In genomic region chr10:87691515-87692070, GRCh38 we compare ENCODE assay signal across 18 cellular contexts. TPM values are rescaled to one million over a fixed set of nuclear protein-coding genes. Genes with fewer than 3 reads are reported as not detected.
DNase-seq lines count a peak whose midpoint lies in the region; ATAC-seq, FAIRE-seq and TF ChIP-seq lines count a peak whose summit lies in the region.
"Had no signal": no experiment of that assay in that cellular context is flagged by ENCODE, and none has a peak within 500 bp of the region (broad histone marks: within the 10 kb centered on the region; RNA-seq: fewer than 3 reads in every experiment).

No MANE protein-coding gene starts in this region.

- WGBS in mammary epithelial cell (ENCODE audit: low coverage, missing lambda C conversion rate), result 100% methylated on average over 2 of the region's 3 CpGs
- no CpG with 5 or more reads among the region's 3 CpGs for WGBS in mesendoderm (ENCODE audit: extremely low coverage, insufficient coverage, low lambda C conversion rate)

- H3K36me3 Mint-ChIP-seq in activated T-helper 2 cell treated with anti-CD3 and anti-CD28 coated beads, Interferon-gamma antibody, Interleukin-2, Interleukin-4, amounts not matched to agents 10 μg/mL and 5 μg/mL and 100 μg/mL, durations not matched to agents 14 hours and 24 hours and 36 hours (ENCODE audit: low read depth), result no peaks in the 10 kb centered on the region
- H3K36me3 Mint-ChIP-seq: activated naive CD8-positive, alpha-beta T cell treated with anti-CD3 and anti-CD28 coated beads, Interleukin-2, amount 10 ng/mL, durations not matched to agents 7 days and 5 days; CD4-positive, CD25-positive, alpha-beta regulatory T cell; neural progenitor cell had no signal

- H3K36me3 ChIP-seq in Loucy (ENCODE audit: insufficient read depth, low read length) (no peaks in the 10 kb centered on the region), mammary epithelial cell (ENCODE audit: insufficient read depth, low read length) (no peaks in the 10 kb centered on the region), mesendoderm (ENCODE audit: control insufficient read depth, insufficient read depth, low read length) (no peaks in the 10 kb centered on the region)
- H3K36me3 ChIP-seq: colonic mucosa, neural progenitor cell had no signal

- H3K4me3 ChIP-seq in Loucy (ENCODE audit: low read length, poor library complexity, severe bottlenecking), result no peak overlapping the region
- no peak overlapping the region for H3K4me3 ChIP-seq in mammary epithelial cell (replicated peaks in 1 of 3; ENCODE audit: insufficient read depth in 1 of 3, low read depth in 2 of 3, low read length in 3 of 3)
- H3K4me3 ChIP-seq in mesendoderm (ENCODE audit: low read length), result no peak overlapping the region
- H3K4me3 ChIP-seq: colonic mucosa, neural progenitor cell had no signal

- H3K23ac ChIP-seq in mesendoderm (ENCODE audit: low read length), result no peak overlapping the region

- H3K4me1 ChIP-seq in Loucy (ENCODE audit: insufficient read depth, low read length, poor library complexity, severe bottlenecking), result peaks cover 26% of the 10 kb centered on the region
- peaks cover 12% of the 10 kb centered on the region for H3K4me1 ChIP-seq in mammary epithelial cell (ENCODE audit: insufficient read depth, low read length)
- no peaks in the 10 kb centered on the region for H3K4me1 ChIP-seq in mesendoderm (ENCODE audit: control insufficient read depth, low read depth, low read length)
- H3K4me1 ChIP-seq: neural progenitor cell had no signal

- H3K79me2 ChIP-seq in Loucy (ENCODE audit: insufficient read depth, low read length) (no peaks in the 10 kb centered on the region), mammary epithelial cell (ENCODE audit: insufficient read depth, low read length) (no peaks in the 10 kb centered on the region), mesendoderm (ENCODE audit: control insufficient read depth, insufficient read depth, low read length) (no peaks in the 10 kb centered on the region)

- H2BK5ac ChIP-seq in mesendoderm (ENCODE audit: low read length), result no peak overlapping the region

- H3F3A ChIP-seq in Loucy (ENCODE audit: low read depth), result no peaks in the 10 kb centered on the region

- H3K79me1 ChIP-seq in mesendoderm (ENCODE audit: low read length), result no peaks in the 10 kb centered on the region

- CTCF ChIA-PET in mammary epithelial cell (lab: Charles Lee; ENCODE audit: low non-redundant PET), result no interaction called here

- H4K8ac ChIP-seq in mesendoderm (ENCODE audit: low read depth, low read length), result no peak overlapping the region

- intact Hi-C loops in mammary epithelial cell (cut with micrococcal nuclease), result no loop called here
- intact Hi-C loops in activated T-helper 2 cell treated with anti-CD3 and anti-CD28 coated beads, Interferon-gamma antibody, Interleukin-2, Interleukin-4, amounts not matched to agents 10 μg/mL and 5 μg/mL and 100 μg/mL, durations not matched to agents 14 hours and 24 hours and 36 hours (cut with micrococcal nuclease), result no loop called here

- no peaks in the 10 kb centered on the region for H4K20me1 ChIP-seq in Loucy (ENCODE audit: insufficient read depth, low read length, poor library complexity, severe bottlenecking)
- no peaks in the 10 kb centered on the region for H4K20me1 ChIP-seq in mammary epithelial cell (ENCODE audit: insufficient read depth, low read length)

- no peak overlapping the region for H2BK15ac ChIP-seq in mesendoderm (replicated peaks; ENCODE audit: low read depth)

- H3K27me3 ChIP-seq in Loucy (ENCODE audit: insufficient read depth, low read length, poor library complexity, severe bottlenecking) (no peaks in the 10 kb centered on the region), mammary epithelial cell (ENCODE audit: insufficient read depth, low read length) (no peaks in the 10 kb centered on the region), mesendoderm (ENCODE audit: insufficient read depth, low read length, poor library complexity) (no peaks in the 10 kb centered on the region)
- H3K27me3 ChIP-seq: colonic mucosa, neural progenitor cell had no signal

- no TSS peak for BruUV-seq in mammary epithelial cell (replicated peaks; lab: Mats Ljungman, UMichigan)

- H2AFZ ChIP-seq in Loucy (ENCODE audit: low read length), result no peak overlapping the region
- peak overlapping the region; percentile 49 for H2AFZ ChIP-seq in mammary epithelial cell (ENCODE audit: low read depth, low read length)
- H2AFZ ChIP-seq: neural progenitor cell had no signal

- H3K4me2 ChIP-seq in Loucy (ENCODE audit: low read depth, low read length, poor library complexity, severe bottlenecking) (peak overlapping the region; percentile 29), mammary epithelial cell (ENCODE audit: insufficient read depth, low read depth, low read length) (no peak overlapping the region), mesendoderm (ENCODE audit: low read length) (no peak overlapping the region)
- H3K4me2 ChIP-seq: neural progenitor cell had no signal

- H3K9me2 ChIP-seq in Loucy (replicated peaks; ENCODE audit: low read depth, low read length), result no peaks in the 10 kb centered on the region

- H3K9me3 ChIP-seq in Loucy (ENCODE audit: insufficient read depth, low read depth, low read length) (no peaks in the 10 kb centered on the region), mammary epithelial cell (replicated peaks; ENCODE audit: insufficient read depth, low read length) (no peaks in the 10 kb centered on the region)
- H3K9me3 ChIP-seq: colonic mucosa had no signal

- H4K5ac ChIP-seq in mesendoderm (ENCODE audit: low read length), result no peak overlapping the region

- no peak overlapping the region for H2AK5ac ChIP-seq in mesendoderm (ENCODE audit: low read length)

- H3K27ac ChIP-seq in mammary epithelial cell (ENCODE audit: insufficient read depth, low read depth, low read length), result no peak overlapping the region
- no peak overlapping the region for H3K27ac ChIP-seq in mesendoderm (ENCODE audit: low read depth, low read length)
- H3K27ac ChIP-seq: colonic mucosa, neural progenitor cell had no signal

- ATAC-seq in GM21529 (IDR thresholded peaks at IDR 0.05; ENCODE audit: unreplicated experiment), result no peak
- ATAC-seq: left cardiac atrium had no signal

- in situ Hi-C loops in mammary epithelial cell (cut with MboI; ENCODE audit: low sequenced_read_pairs in 2 of 2), result no loop called here

- no peak overlapping the region for H3K56ac ChIP-seq in mesendoderm (ENCODE audit: low read length)

- H3K4me1 Mint-ChIP-seq in activated T-helper 2 cell treated with anti-CD3 and anti-CD28 coated beads, Interferon-gamma antibody, Interleukin-2, Interleukin-4, amounts not matched to agents 10 μg/mL and 5 μg/mL and 100 μg/mL, durations not matched to agents 14 hours and 24 hours and 36 hours (ENCODE audit: low read depth), result no peaks in the 10 kb centered on the region
- H3K4me1 Mint-ChIP-seq: activated naive CD8-positive, alpha-beta T cell treated with anti-CD3 and anti-CD28 coated beads, Interleukin-2, amount 10 ng/mL, durations not matched to agents 7 days and 5 days; CD4-positive, CD25-positive, alpha-beta regulatory T cell; neural progenitor cell had no signal

- H3K4ac ChIP-seq in mesendoderm (ENCODE audit: low read depth, low read length), result no peak overlapping the region

- peaks cover 12% of the 10 kb centered on the region for H3K27me3 Mint-ChIP-seq in activated T-helper 2 cell treated with anti-CD3 and anti-CD28 coated beads, Interferon-gamma antibody, Interleukin-2, Interleukin-4, amounts not matched to agents 10 μg/mL and 5 μg/mL and 100 μg/mL, durations not matched to agents 14 hours and 24 hours and 36 hours (ENCODE audit: low read depth)

- no peak for DNase-seq in GM12891 (ENCODE audit: insufficient read length, low spot score)
- peak; percentile 59 for DNase-seq in mammary epithelial cell
- peak; percentile 8 for DNase-seq in mesendoderm
- no peak for DNase-seq in stimulated activated naive CD4-positive, alpha-beta T cell (lab: John Stamatoyannopoulos, UW)
- DNase-seq in activated T-helper 2 cell treated with anti-CD3 and anti-CD28 coated beads, Interferon-gamma antibody, Interleukin-2, Interleukin-4, amounts not matched to agents 10 μg/mL and 5 μg/mL and 100 μg/mL, durations not matched to agents 14 hours and 24 hours and 36 hours (ENCODE audit: low spot score), result no peak
- DNase-seq in retina, result no peak
- DNase-seq: activated naive CD8-positive, alpha-beta T cell treated with anti-CD3 and anti-CD28 coated beads, Interleukin-2, amount 10 ng/mL, durations not matched to agents 7 days and 5 days; CD4-positive, CD25-positive, alpha-beta regulatory T cell; colonic mucosa; foreskin melanocyte; left cardiac atrium; NCI-H1105 treated with DMSO at 0.1 percent for 48 hours; NCI-H526; SIG-M5; T-helper 2 cell had no signal

- H3K9me3 Mint-ChIP-seq in activated T-helper 2 cell treated with anti-CD3 and anti-CD28 coated beads, Interferon-gamma antibody, Interleukin-2, Interleukin-4, amounts not matched to agents 10 μg/mL and 5 μg/mL and 100 μg/mL, durations not matched to agents 14 hours and 24 hours and 36 hours, result no peaks in the 10 kb centered on the region
- H3K9me3 Mint-ChIP-seq: activated naive CD8-positive, alpha-beta T cell treated with anti-CD3 and anti-CD28 coated beads, Interleukin-2, amount 10 ng/mL, durations not matched to agents 7 days and 5 days; CD4-positive, CD25-positive, alpha-beta regulatory T cell; neural progenitor cell had no signal

- no peak overlapping the region for H3K9ac ChIP-seq in Loucy (ENCODE audit: low read depth, low read length, poor library complexity, severe bottlenecking)
- no peak overlapping the region for H3K9ac ChIP-seq in mammary epithelial cell (ENCODE audit: insufficient read depth, low read length)
- H3K9ac ChIP-seq in mesendoderm (ENCODE audit: low read length), result no peak overlapping the region
- H3K9ac ChIP-seq: neural progenitor cell had no signal

- H3K4me3 Mint-ChIP-seq in activated T-helper 2 cell treated with anti-CD3 and anti-CD28 coated beads, Interferon-gamma antibody, Interleukin-2, Interleukin-4, amounts not matched to agents 10 μg/mL and 5 μg/mL and 100 μg/mL, durations not matched to agents 14 hours and 24 hours and 36 hours (ENCODE audit: low read depth), result no peak overlapping the region
- H3K4me3 Mint-ChIP-seq: activated naive CD8-positive, alpha-beta T cell treated with anti-CD3 and anti-CD28 coated beads, Interleukin-2, amount 10 ng/mL, durations not matched to agents 7 days and 5 days; CD4-positive, CD25-positive, alpha-beta regulatory T cell; neural progenitor cell had no signal

- TF ChIP-seq POLR2A in GM12891 (IDR thresholded peaks at IDR 0.05; ENCODE audit: low read depth, low read length), result no peak

- TF ChIP-seq CTCF in Loucy (conservative IDR thresholded peaks at IDR 0.05; ENCODE audit: low read length), result no peak
- no peak for TF ChIP-seq CTCF in mammary epithelial cell (conservative IDR thresholded peaks at IDR 0.05 in 1 of 2, IDR thresholded peaks at IDR 0.05 in 1 of 2; ENCODE audit: extremely low read depth in 1 of 2, insufficient read depth in 1 of 2, low read depth in 1 of 2, low read length in 2 of 2)

- FAIRE-seq in GM12891 (lab: Jason Lieb, UNC), result peak; percentile 5

- H3K18ac ChIP-seq in mesendoderm (ENCODE audit: low read length), result no peak overlapping the region

- dilution Hi-C loops in mammary epithelial cell (cut with HindIII; ENCODE audit: low sequenced_read_pairs), result no loop called here

- H2BK120ac ChIP-seq in mesendoderm (ENCODE audit: low read depth, low read length), result no peak overlapping the region

- H3K27ac Mint-ChIP-seq in activated T-helper 2 cell treated with anti-CD3 and anti-CD28 coated beads, Interferon-gamma antibody, Interleukin-2, Interleukin-4, amounts not matched to agents 10 μg/mL and 5 μg/mL and 100 μg/mL, durations not matched to agents 14 hours and 24 hours and 36 hours, result no peak overlapping the region
- H3K27ac Mint-ChIP-seq: activated naive CD8-positive, alpha-beta T cell treated with anti-CD3 and anti-CD28 coated beads, Interleukin-2, amount 10 ng/mL, durations not matched to agents 7 days and 5 days; CD4-positive, CD25-positive, alpha-beta regulatory T cell; neural progenitor cell had no signal

RNA-seq across cellular contexts. Expression of gene PAPSS2, which starts 31.9 kb away (rescaled TPM):
- 2.6 TPM for polyA plus RNA-seq in GM12891 (2012; ENCODE audit: low read depth, missing spikeins)
- total RNA-seq in mammary epithelial cell, result 1 to 10 TPM; 3.8 to 9.1 TPM
- polyA plus RNA-seq in mammary epithelial cell, result 6.8 TPM
- polyA minus RNA-seq in mammary epithelial cell, result 5.5 TPM
- 12.7 TPM for polyA plus RNA-seq in mesendoderm (2013, experiment 1 of 2)
- 12.6 TPM for polyA plus RNA-seq in mesendoderm (2013, experiment 2 of 2)
- total RNA-seq in activated T-helper 2 cell treated with anti-CD3 and anti-CD28 coated beads, Interferon-gamma antibody, Interleukin-2, Interleukin-4, amounts not matched to agents 10 μg/mL and 5 μg/mL and 100 μg/mL, durations not matched to agents 14 hours and 24 hours and 36 hours, result 0.21 and 0.25 TPM in 2 replicates
- total RNA-seq: CD4-positive, CD25-positive, alpha-beta regulatory T cell had no signal

Comparison
In these comparisons a context has a peak if more than half of its experiments do, and no peak if none do; other contexts are left out.
1. DNase-seq: peak in mammary epithelial cell (single experiment) and mesendoderm (single experiment); none in GM12891 (single experiment), stimulated activated naive CD4-positive, alpha-beta T cell (0 of 6), activated T-helper 2 cell treated with anti-CD3 and anti-CD28 coated beads, Interferon-gamma antibody, Interleukin-2, Interleukin-4, amounts not matched to agents 10 μg/mL and 5 μg/mL and 100 μg/mL, durations not matched to agents 14 hours and 24 hours and 36 hours (single experiment) and retina (single experiment).